ENCODE assay signal across 17 cellular contexts in genomic region chr12:123935956-123936355, GRCh38. TPM values are rescaled to one million over a fixed set of nuclear protein-coding genes. Genes with fewer than 3 reads are reported as not detected.
DNase-seq lines count a peak whose midpoint lies in the region; ATAC-seq and TF ChIP-seq lines count a peak whose summit lies in the region.
"Had no signal": no experiment of that assay in that cellular context is flagged by ENCODE, and none has a peak within 500 bp of the region (broad histone marks: within the 10 kb centered on the region; RNA-seq: fewer than 3 reads in every experiment).

No MANE protein-coding gene starts in this region.

- no peak overlapping the region for H3K18ac ChIP-seq in IMR-90 (ENCODE audit: low read depth, low read length)

- H3K36me3 Mint-ChIP-seq in activated CD8-positive, alpha-beta T cell treated with anti-CD3 and anti-CD28 coated beads, Interleukin-2, amount 10 ng/mL, durations not matched to agents 7 days and 5 days (ENCODE audit: low read depth): peaks cover 8% of the 10 kb centered on the region
- H3K36me3 Mint-ChIP-seq in activated CD8-positive, alpha-beta T cell treated with anti-CD3 and anti-CD28 coated beads for 36 hours (ENCODE audit: low read depth): no peaks in the 10 kb centered on the region
- peaks cover 8 to 11% (median 10%) of the 10 kb centered on the region in 3 donors for H3K36me3 Mint-ChIP-seq in immature natural killer cell

- no peak overlapping the region for H3K27ac ChIP-seq in IMR-90 (ENCODE audit: insufficient read depth, low read length)

- no peak overlapping the region for H3K9ac ChIP-seq in IMR-90 (ENCODE audit: low read depth, low read length)

- peaks cover 6% of the 10 kb centered on the region for H3K4me1 ChIP-seq in IMR-90 (ENCODE audit: control insufficient read depth, insufficient read depth, low read length)
- H3K4me1 ChIP-seq: BE2C had no signal

- TF ChIP-seq CTCF in activated CD8-positive, alpha-beta T cell treated with anti-CD3 and anti-CD28 coated beads for 36 hours (IDR thresholded peaks at IDR 0.05): no peak
- no peak for TF ChIP-seq CTCF in IMR-90 (conservative IDR thresholded peaks at IDR 0.05; ENCODE audit: low read depth, low read length)

- no peaks in the 10 kb centered on the region for H3K27me3 ChIP-seq in IMR-90 (ENCODE audit: control insufficient read depth, insufficient read depth, low read length)
- H3K27me3 ChIP-seq: BE2C had no signal

- no peak overlapping the region for H2BK5ac ChIP-seq in IMR-90 (ENCODE audit: low read depth, low read length, poor library complexity, severe bottlenecking)

- BruUV-seq in IMR-90 (replicated peaks; lab: Mats Ljungman, UMichigan): no TSS peak

- H2AK5ac ChIP-seq in IMR-90 (ENCODE audit: low read depth, low read length): no peak overlapping the region

- TF ChIP-seq POLR2A in IMR-90 (IDR thresholded peaks at IDR 0.05; ENCODE audit: low read depth, low read length): no peak

- no peak overlapping the region for H2BK15ac ChIP-seq in IMR-90 (ENCODE audit: low read depth, low read length)

- DNase-seq in activated CD8-positive, alpha-beta T cell treated with anti-CD3 and anti-CD28 coated beads, Interleukin-2, amount 10 ng/mL, durations not matched to agents 7 days and 5 days: no peak
- DNase-seq in activated CD8-positive, alpha-beta T cell treated with anti-CD3 and anti-CD28 coated beads for 36 hours: no peak
- DNase-seq in IMR-90: no peak
- no peak for DNase-seq in immature natural killer cell
- peak; percentile 70 for DNase-seq in posterior vena cava (ENCODE audit: low spot score)
- DNase-seq in UCSD-AML1 (lab: John Stamatoyannopoulos, UW; ENCODE audit: unreplicated experiment): no peak
- DNase-seq: BE2C, DMS79, KG1, NCI-H1417 treated with DMSO at 0.1 percent for 48 hours, NCI-H187 treated with DMSO at 0.1 percent for 48 hours, NCI-H2227 treated with DMSO at 0.1 percent for 48 hours, NCI-H524, PC-3, RPMI8226, SIG-M5 had no signal

- H3K4me1 Mint-ChIP-seq in activated CD8-positive, alpha-beta T cell treated with anti-CD3 and anti-CD28 coated beads, Interleukin-2, amount 10 ng/mL, durations not matched to agents 7 days and 5 days (ENCODE audit: low read depth): peaks cover 60% of the 10 kb centered on the region
- H3K4me1 Mint-ChIP-seq in activated CD8-positive, alpha-beta T cell treated with anti-CD3 and anti-CD28 coated beads for 36 hours (ENCODE audit: low read depth): peaks cover 37% of the 10 kb centered on the region
- H3K4me1 Mint-ChIP-seq in immature natural killer cell: peaks cover 66 to 67% of the 10 kb centered on the region in 2 donors

- in situ Hi-C loops in IMR-90 (cut with MboI; ENCODE audit: low sequenced_read_pairs): no loop called here

- TF ChIP-seq RAD21 in IMR-90 (IDR thresholded peaks at IDR 0.05; ENCODE audit: low read length): no peak

- H3K9me3 ChIP-seq in IMR-90 (ENCODE audit: control insufficient read depth, insufficient read depth, low read length): no peaks in the 10 kb centered on the region; the same call in 1 of the 2 replicates
- H3K9me3 ChIP-seq: BE2C had no signal

- peaks cover 0 to 12% of the 10 kb centered on the region in 2 experiments; a peak in 1 of 4 replicates for H3K79me1 ChIP-seq in IMR-90 (ENCODE audit: low read depth in 1 of 2, low read length in 2 of 2)

- no peak overlapping the region for H2AK9ac ChIP-seq in IMR-90 (replicated peaks; ENCODE audit: low read depth, low read length, poor library complexity)

- H2BK120ac ChIP-seq in IMR-90 (ENCODE audit: low read depth, low read length): no peak overlapping the region

- no peak for ATAC-seq in activated CD8-positive, alpha-beta T cell treated with anti-CD3 and anti-CD28 coated beads, Interleukin-2, amount 10 ng/mL, durations not matched to agents 7 days and 5 days
- ATAC-seq in activated CD8-positive, alpha-beta T cell treated with anti-CD3 and anti-CD28 coated beads for 36 hours: no peak
- no peak for ATAC-seq in IMR-90 (ENCODE audit: low read depth)
- no peak for ATAC-seq in GM18909 (IDR thresholded peaks at IDR 0.05; ENCODE audit: poor library complexity, unreplicated experiment)
- ATAC-seq: PC-3 had no signal

- no peak overlapping the region for H3K4me3 ChIP-seq in IMR-90 (ENCODE audit: insufficient read depth, low read depth, low read length)

- peaks cover 4% of the 10 kb centered on the region for H3K27me3 Mint-ChIP-seq in activated CD8-positive, alpha-beta T cell treated with anti-CD3 and anti-CD28 coated beads, Interleukin-2, amount 10 ng/mL, durations not matched to agents 7 days and 5 days (ENCODE audit: low read depth)
- H3K27me3 Mint-ChIP-seq in activated CD8-positive, alpha-beta T cell treated with anti-CD3 and anti-CD28 coated beads for 36 hours: peaks cover 3% of the 10 kb centered on the region
- H3K27me3 Mint-ChIP-seq in immature natural killer cell (ENCODE audit: low read depth in 3 of 3): peaks cover 7 to 16% (median 10%) of the 10 kb centered on the region in 3 donors

- H4K91ac ChIP-seq in IMR-90 (ENCODE audit: insufficient read depth, low read depth, low read length): no peak overlapping the region

- H4K20me1 ChIP-seq in IMR-90 (ENCODE audit: insufficient read depth, low read length): no peaks in the 10 kb centered on the region

- H3K4ac ChIP-seq in IMR-90 (ENCODE audit: low read depth, low read length): no peak overlapping the region

- no peak overlapping the region for H2BK20ac ChIP-seq in IMR-90 (ENCODE audit: low read depth, low read length)

- H3K4me3 Mint-ChIP-seq in activated CD8-positive, alpha-beta T cell treated with anti-CD3 and anti-CD28 coated beads, Interleukin-2, amount 10 ng/mL, durations not matched to agents 7 days and 5 days: no peak overlapping the region
- H3K4me3 Mint-ChIP-seq in activated CD8-positive, alpha-beta T cell treated with anti-CD3 and anti-CD28 coated beads for 36 hours: no peak overlapping the region
- peak overlapping the region in 4 of 5 donors; percentile 18 to 72 (median 67) for H3K4me3 Mint-ChIP-seq in immature natural killer cell

- no peak overlapping the region for H3K23ac ChIP-seq in IMR-90 (ENCODE audit: low read depth, low read length)

- no peak overlapping the region for H4K8ac ChIP-seq in IMR-90 (ENCODE audit: low read depth in 2 of 2, low read length in 2 of 2)

- WGBS in IMR-90 (ENCODE audit: extremely low coverage in 2 of 2, insufficient read length in 1 of 2), 2 experiments: no CpG with 5 or more reads among the region's 7 CpGs

- CTCF ChIA-PET in activated CD8-positive, alpha-beta T cell treated with anti-CD3 and anti-CD28 coated beads, Interleukin-2, amount 10 ng/mL, durations not matched to agents 7 days and 5 days (lab: Charles Lee): no interaction called here
- CTCF ChIA-PET in activated CD8-positive, alpha-beta T cell treated with anti-CD3 and anti-CD28 coated beads for 36 hours (lab: Charles Lee): interaction anchor here (1.0 kb wide), 1 partner anchor 26 kb away, joined by 4 read pairs; no protein-coding TSS in a partner anchor
- CTCF ChIA-PET in IMR-90 (lab: Yijun Ruan, JAX): no interaction called here

- H3K9me3 Mint-ChIP-seq in activated CD8-positive, alpha-beta T cell treated with anti-CD3 and anti-CD28 coated beads, Interleukin-2, amount 10 ng/mL, durations not matched to agents 7 days and 5 days (ENCODE audit: insufficient read depth): no peaks in the 10 kb centered on the region
- H3K9me3 Mint-ChIP-seq in activated CD8-positive, alpha-beta T cell treated with anti-CD3 and anti-CD28 coated beads for 36 hours: no peaks in the 10 kb centered on the region
- no peaks in the 10 kb centered on the region for H3K9me3 Mint-ChIP-seq in immature natural killer cell

- no peak overlapping the region for H3K56ac ChIP-seq in IMR-90 (ENCODE audit: extremely low read depth, insufficient read depth, low read length)

- peak overlapping the region; percentile 24 for H2AFZ ChIP-seq in IMR-90 (replicated peaks; ENCODE audit: low read length, poor library complexity)

- dilution Hi-C loops in IMR-90 (cut with HindIII; ENCODE audit: low sequenced_read_pairs, unreplicated experiment): no loop called here

- H3K9me1 ChIP-seq in IMR-90 (ENCODE audit: insufficient read depth, low read length): peaks cover 6% of the 10 kb centered on the region; the same call in 1 of the 2 replicates

- peak overlapping the region; percentile 36 for H3K27ac Mint-ChIP-seq in activated CD8-positive, alpha-beta T cell treated with anti-CD3 and anti-CD28 coated beads, Interleukin-2, amount 10 ng/mL, durations not matched to agents 7 days and 5 days
- H3K27ac Mint-ChIP-seq in activated CD8-positive, alpha-beta T cell treated with anti-CD3 and anti-CD28 coated beads for 36 hours: no peak overlapping the region
- peak overlapping the region in 4 of 6 donors; percentile 53 to 88 (median 84) for H3K27ac Mint-ChIP-seq in immature natural killer cell

- H3K14ac ChIP-seq in IMR-90 (replicated peaks; ENCODE audit: low read depth, low read length): no peak overlapping the region

- intact Hi-C loops in activated CD8-positive, alpha-beta T cell treated with anti-CD3 and anti-CD28 coated beads for 36 hours (cut with micrococcal nuclease): no loop called here
- intact Hi-C loops in IMR-90 (cut with micrococcal nuclease) (no loop called here), posterior vena cava (cut with DNase I) (no loop called here)

- H3K36me3 ChIP-seq in IMR-90 (ENCODE audit: control insufficient read depth, insufficient read depth, low read length): peaks cover 32% of the 10 kb centered on the region; the same call in 1 of the 2 replicates
- H3K36me3 ChIP-seq: BE2C had no signal

- H4K5ac ChIP-seq in IMR-90 (ENCODE audit: low read depth, low read length): no peak overlapping the region

- no peak overlapping the region for H3K4me2 ChIP-seq in IMR-90 (ENCODE audit: low read depth, low read length)

- POLR2A ChIA-PET in activated CD8-positive, alpha-beta T cell treated with anti-CD3 and anti-CD28 coated beads, Interleukin-2, amount 10 ng/mL, durations not matched to agents 7 days and 5 days (lab: Charles Lee): no interaction called here
- POLR2A ChIA-PET in activated CD8-positive, alpha-beta T cell treated with anti-CD3 and anti-CD28 coated beads for 36 hours (lab: Charles Lee): no interaction called here
- POLR2A ChIA-PET in IMR-90 (lab: Charles Lee; ENCODE audit: unreplicated experiment): no interaction called here

RNA-seq across cellular contexts. Expression of gene CCDC92, which starts 36.7 kb away (rescaled TPM):
- total RNA-seq in activated CD8-positive, alpha-beta T cell treated with anti-CD3 and anti-CD28 coated beads, Interleukin-2, amount 10 ng/mL, durations not matched to agents 7 days and 5 days: 10 to 100 TPM; 14.8 to 16.2 TPM
- total RNA-seq in activated CD8-positive, alpha-beta T cell treated with anti-CD3 and anti-CD28 coated beads for 36 hours: 1 to 10 TPM; 4.0 to 6.2 TPM
- total RNA-seq in IMR-90 (2012; rRNA removed) (5.7 and 8.1 TPM in 2 replicates), posterior vena cava (10 to 100 TPM; 37.4 to 52.3 TPM)
- polyA plus RNA-seq in IMR-90 (2012; rRNA removed) (55.5 and 61.1 TPM in 2 replicates), immature natural killer cell (10 to 100 TPM; 24.6 to 44.9 (median 25.1) TPM)
- polyA plus RNA-seq in IMR-90 (2012; cell fraction: cytosol; rRNA removed): 75.4 and 87.9 TPM in 2 replicates
- 91.3 and 94.1 TPM in 2 replicates for polyA plus RNA-seq in IMR-90 (2012; cell fraction: nucleus; rRNA removed; ENCODE audit: low replicate concordance)

RNA-seq across cellular contexts. Expression of gene ZNF664, which starts 37.1 kb away (rescaled TPM):
- 10 to 100 TPM; 39.8 to 41.4 TPM for total RNA-seq in activated CD8-positive, alpha-beta T cell treated with anti-CD3 and anti-CD28 coated beads, Interleukin-2, amount 10 ng/mL, durations not matched to agents 7 days and 5 days
- total RNA-seq in activated CD8-positive, alpha-beta T cell treated with anti-CD3 and anti-CD28 coated beads for 36 hours: 10 to 100 TPM; 52.9 to 53.4 TPM
- 32.6 and 36.7 TPM in 2 replicates for total RNA-seq in IMR-90 (2012; rRNA removed)
- 24.6 and 29.9 TPM in 2 replicates for polyA plus RNA-seq in IMR-90 (2012; rRNA removed)
- 14.0 and 16.7 TPM in 2 replicates for polyA plus RNA-seq in IMR-90 (2012; cell fraction: cytosol; rRNA removed)
- 9.3 and 24.8 TPM in 2 replicates for polyA plus RNA-seq in IMR-90 (2012; cell fraction: nucleus; rRNA removed; ENCODE audit: low replicate concordance)
- 10 to 100 TPM in 1 of 3 donors, 1 to 10 TPM in 2; 2.1 to 12.9 (median 8.2) TPM for polyA plus RNA-seq in immature natural killer cell
- total RNA-seq in posterior vena cava: 10 to 100 TPM; 55.1 to 56.4 TPM

Comparison
In these comparisons a context has a peak if more than half of its experiments do, and no peak if none do; other contexts are left out.
1. H3K4me3 Mint-ChIP-seq: peak in immature natural killer cell (4 of 5); none in activated CD8-positive, alpha-beta T cell treated with anti-CD3 and anti-CD28 coated beads, Interleukin-2, amount 10 ng/mL, durations not matched to agents 7 days and 5 days (single experiment) and activated CD8-positive, alpha-beta T cell treated with anti-CD3 and anti-CD28 coated beads for 36 hours (single experiment).